In the genomic region with DNA sequence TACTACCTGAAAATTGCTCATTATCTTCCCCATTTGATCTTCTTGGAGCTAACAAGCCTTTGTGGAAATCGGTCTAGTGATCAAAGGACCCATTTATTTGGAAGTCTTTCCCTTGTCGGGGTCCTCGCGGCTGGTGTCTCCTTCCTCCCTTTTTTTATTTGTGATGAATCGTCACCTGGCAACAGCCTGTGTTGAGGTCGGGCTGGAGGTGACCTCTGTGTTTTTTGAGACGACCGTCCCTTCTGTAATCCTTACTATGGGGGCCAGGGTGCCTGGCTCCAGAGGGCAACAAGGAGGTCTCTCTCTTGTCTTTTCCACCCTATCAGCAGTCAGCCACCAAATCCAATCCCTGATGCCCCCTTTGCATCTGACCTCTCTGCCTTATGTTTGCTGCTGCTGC, we compare ENCODE assay signal across 26 cellular contexts.
"Had no signal": no experiment of that assay in that cellular context is flagged by ENCODE, and none has a peak within 500 bp of the region (broad histone marks: within the 10 kb centered on the region; RNA-seq: fewer than 3 reads in every experiment).

No MANE protein-coding gene starts in this region.

- H3K9me3 ChIP-seq: left lung, lower lobe of right lung, ovary, right atrium auricular region, right lobe of liver, tibial nerve, uterus had no signal

- H3K27me3 ChIP-seq: ovary, right atrium auricular region, right lobe of liver, uterus had no signal

- H3K4me2 ChIP-seq: smooth muscle cell had no signal

- H3K4me3 Mint-ChIP-seq: mesothelial cell of epicardium; naive B cell; natural killer cell; stimulated activated memory B cell treated with anti-CD40 and anti-IgM and Interleukin-4, amounts not matched to agents 10 μg/mL and 1 μg/mL and 100 μg/mL, for 72 hours; stimulated activated naive CD8-positive, alpha-beta T cell treated with anti-CD3 and anti-CD28 coated beads, Interleukin-15, amount 100 ng/mL, for 72 hours; type B pancreatic cell had no signal

- H3K27ac Mint-ChIP-seq: mesothelial cell of epicardium; naive B cell; natural killer cell; progenitor cell of endocrine pancreas; stimulated activated memory B cell treated with anti-CD40 and anti-IgM and Interleukin-4, amounts not matched to agents 10 μg/mL and 1 μg/mL and 100 μg/mL, for 72 hours; stimulated activated naive CD8-positive, alpha-beta T cell treated with anti-CD3 and anti-CD28 coated beads, Interleukin-15, amount 100 ng/mL, for 72 hours; type B pancreatic cell had no signal

- H3K4me3 ChIP-seq: left lung, lower lobe of right lung, ovary, right atrium auricular region, right lobe of liver, smooth muscle cell, tibial nerve, uterus had no signal

- DNase-seq: hippocampal formation; kidney glomerular epithelial cell; left cardiac atrium; left lung; lower lobe of right lung; mammary epithelial cell; mesenchymal stem cell; naive B cell; natural killer cell; ovary; right lobe of liver; stimulated activated CD4-positive, alpha-beta T cell treated with anti-CD3 and anti-CD28 coated beads, Interleukin-1b, Interleukin-23, amount 100 ng/mL, for 48 hours; stimulated activated CD4-positive, alpha-beta T cell treated with anti-CD3 and anti-CD28 coated beads, Interleukin-2, amount 100 ng/mL, for 48 hours; stimulated activated CD4-positive, alpha-beta T cell treated with anti-CD3 and anti-CD28 coated beads, Interleukin-4, amount 100 ng/mL, for 4 hours; stimulated activated CD8-positive, alpha-beta memory T cell treated with anti-CD3 and anti-CD28 coated beads, Interleukin-4, amount 100 ng/mL, for 48 hours; stimulated activated naive CD4-positive, alpha-beta T cell treated with Interleukin-2 at 50 U/mL for 16 hours; stimulated activated naive CD8-positive, alpha-beta T cell treated with anti-CD3 and anti-CD28 coated beads, Interleukin-15, amount 100 ng/mL, for 72 hours; substantia nigra; uterus had no signal

- H3K36me3 Mint-ChIP-seq: mesothelial cell of epicardium; naive B cell; natural killer cell; stimulated activated memory B cell treated with anti-CD40 and anti-IgM and Interleukin-4, amounts not matched to agents 10 μg/mL and 1 μg/mL and 100 μg/mL, for 72 hours; type B pancreatic cell had no signal

- H3K27ac ChIP-seq: left lung, lower lobe of right lung, ovary, right atrium auricular region, right lobe of liver, tibial nerve, uterus had no signal

- H3K4me1 Mint-ChIP-seq: mesothelial cell of epicardium; natural killer cell; stimulated activated naive CD8-positive, alpha-beta T cell treated with anti-CD3 and anti-CD28 coated beads, Interleukin-15, amount 100 ng/mL, for 72 hours had no signal

- H3K9me3 Mint-ChIP-seq: mesothelial cell of epicardium; naive B cell; natural killer cell; stimulated activated memory B cell treated with anti-CD40 and anti-IgM and Interleukin-4, amounts not matched to agents 10 μg/mL and 1 μg/mL and 100 μg/mL, for 72 hours; stimulated activated naive CD8-positive, alpha-beta T cell treated with anti-CD3 and anti-CD28 coated beads, Interleukin-15, amount 100 ng/mL, for 72 hours; type B pancreatic cell had no signal

- H3K4me1 ChIP-seq: left lung, lower lobe of right lung, right atrium auricular region, right lobe of liver, tibial nerve, uterus had no signal

- H3K36me3 ChIP-seq: left lung, lower lobe of right lung, ovary, right atrium auricular region, right lobe of liver, tibial nerve, uterus had no signal
